10 cellular contexts compared by ENCODE assay signal in genomic region chr5:111252799-111253564, GRCh38. TPM values are rescaled to one million over a fixed set of nuclear protein-coding genes. Genes with fewer than 3 reads are reported as not detected.
DNase-seq lines count a peak whose midpoint lies in the region; ATAC-seq and TF ChIP-seq lines count a peak whose summit lies in the region.
"Had no signal": no experiment of that assay in that cellular context is flagged by ENCODE, and none has a peak within 500 bp of the region (broad histone marks: within the 10 kb centered on the region; RNA-seq: fewer than 3 reads in every experiment).

No MANE protein-coding gene starts in this region.

- no peaks in the 10 kb centered on the region for H3K4me1 ChIP-seq in mucosa of descending colon (ENCODE audit: low read depth)
- H3K4me1 ChIP-seq: foreskin keratinocyte, stomach had no signal

- ATAC-seq in GM21737 (IDR thresholded peaks at IDR 0.05; ENCODE audit: unreplicated experiment) (peak; percentile 48), HG03565 (IDR thresholded peaks at IDR 0.05; ENCODE audit: unreplicated experiment) (peak; percentile 60), mucosa of descending colon (peak; percentile 60)
- ATAC-seq: foreskin keratinocyte had no signal

- H3K27me3 Mint-ChIP-seq in activated T-cell treated with anti-CD3 and anti-CD28 coated beads, Interleukin-2, amount 50 U/mL, for 24 hours = no peaks in the 10 kb centered on the region

- H3K36me3 Mint-ChIP-seq in activated T-cell treated with anti-CD3 and anti-CD28 coated beads, Interleukin-2, amount 50 U/mL, for 24 hours (ENCODE audit: low read depth) = peaks cover 34% of the 10 kb centered on the region

- no peak for DNase-seq in activated T-cell treated with anti-CD3 and anti-CD28 coated beads, Interleukin-2, amount 50 U/mL, for 24 hours
- DNase-seq in activated T-cell treated with anti-CD3 and anti-CD28 coated beads for 4 hours (no peak), mucosa of descending colon (peak in 1 of 3 donors; percentile 40), AG08396 (ENCODE audit: low spot score) (no peak)
- DNase-seq in stimulated activated CD4-positive, alpha-beta T cell treated with anti-CD3 and anti-CD28 coated beads, Interleukin-4, amount 100 ng/mL, for 24 hours = no peak
- DNase-seq in stimulated activated CD4-positive, alpha-beta T cell treated with anti-CD3 and anti-CD28 coated beads, Interleukin-15, amount 100 ng/mL, for 24 hours = no peak
- DNase-seq: foreskin keratinocyte, stomach had no signal

- H3K4me3 ChIP-seq in mucosa of descending colon = no peak overlapping the region
- H3K4me3 ChIP-seq: stomach had no signal

- H3K9me3 ChIP-seq in mucosa of descending colon = no peaks in the 10 kb centered on the region

- no peak for TF ChIP-seq CTCF in mucosa of descending colon (IDR thresholded peaks at IDR 0.05)

- no peaks in the 10 kb centered on the region for H3K36me3 ChIP-seq in mucosa of descending colon (ENCODE audit: low read depth)
- H3K36me3 ChIP-seq: stomach had no signal

- peaks cover 4% of the 10 kb centered on the region for H3K9me3 Mint-ChIP-seq in activated T-cell treated with anti-CD3 and anti-CD28 coated beads, Interleukin-2, amount 50 U/mL, for 24 hours

- intact Hi-C loops in mucosa of descending colon (cut with DNase I, micrococcal nuclease) = no loop called here

- H3K4me1 Mint-ChIP-seq in activated T-cell treated with anti-CD3 and anti-CD28 coated beads, Interleukin-2, amount 50 U/mL, for 24 hours (ENCODE audit: low read depth) = peaks cover 92% of the 10 kb centered on the region

- H3K4me3 Mint-ChIP-seq in activated T-cell treated with anti-CD3 and anti-CD28 coated beads, Interleukin-2, amount 50 U/mL, for 24 hours = peak overlapping the region; percentile 42

- H3K27ac Mint-ChIP-seq in activated T-cell treated with anti-CD3 and anti-CD28 coated beads, Interleukin-2, amount 50 U/mL, for 24 hours = peak overlapping the region; percentile 59

RNA-seq across cellular contexts. Expression of gene CAMK4, which starts 28.8 kb away (rescaled TPM):
- total RNA-seq in mucosa of descending colon = 1 to 10 TPM; 2.0 to 5.5 (median 4.0) TPM
